ENCODE assay signal across 7 cellular contexts in genomic region chr6:106974337-106974998, GRCh38. TPM values are rescaled to one million over a fixed set of nuclear protein-coding genes. Genes with fewer than 3 reads are reported as not detected.
DNase-seq lines count a peak whose midpoint lies in the region; ATAC-seq, FAIRE-seq and TF ChIP-seq lines count a peak whose summit lies in the region.

CD24 (minus strand) TSS chr6:106974729; CDS start chr6:106974646, 83 bp downstream.

- no peak for FAIRE-seq in urothelium cell line (lab: Jason Lieb, UNC)

- TF ChIP-seq POLR2A in GM10847 (IDR thresholded peaks at IDR 0.05; ENCODE audit: extremely low read depth, insufficient read length): peak; percentile 21

- H3K27me3 Mint-ChIP-seq in activated T-helper 2 cell treated with anti-CD3 and anti-CD28 coated beads, Interferon-gamma antibody, Interleukin-2, Interleukin-4, amounts not matched to agents 10 μg/mL and 5 μg/mL and 100 μg/mL, durations not matched to agents 14 hours and 24 hours and 36 hours (ENCODE audit: low read depth): peaks cover 63% of the 10 kb centered on the region

- DNase-seq in NCI-H2171 treated with DMSO at 0.1 percent for 48 hours (lab: John Stamatoyannopoulos, UW): peak; percentile 73
- no peak for DNase-seq in activated T-helper 2 cell treated with anti-CD3 and anti-CD28 coated beads, Interferon-gamma antibody, Interleukin-2, Interleukin-4, amounts not matched to agents 10 μg/mL and 5 μg/mL and 100 μg/mL, durations not matched to agents 14 hours and 24 hours and 36 hours (ENCODE audit: low spot score)
- peak in 1 of 3 donors; percentile 50 for DNase-seq in right cardiac atrium
- no peak for DNase-seq in skeletal muscle cell (ENCODE audit: low read depth)
- DNase-seq in urothelium cell line (ENCODE audit: low spot score): no peak

- peak within 1 kb of the TSS; percentile 75 for H3K4me3 Mint-ChIP-seq in activated T-helper 2 cell treated with anti-CD3 and anti-CD28 coated beads, Interferon-gamma antibody, Interleukin-2, Interleukin-4, amounts not matched to agents 10 μg/mL and 5 μg/mL and 100 μg/mL, durations not matched to agents 14 hours and 24 hours and 36 hours (ENCODE audit: low read depth)

- peaks cover 2% of the 10 kb centered on the region for H3K27me3 ChIP-seq in right cardiac atrium (ENCODE audit: control insufficient read depth, insufficient read depth)

- H3K4me3 ChIP-seq in right cardiac atrium (ENCODE audit: low read length) (peak within 1 kb of the TSS; percentile 82), skeletal muscle cell (ENCODE audit: low read depth, low read length) (peak within 1 kb of the TSS; percentile 55)

- no peaks in the 10 kb centered on the region for H3K36me3 Mint-ChIP-seq in activated T-helper 2 cell treated with anti-CD3 and anti-CD28 coated beads, Interferon-gamma antibody, Interleukin-2, Interleukin-4, amounts not matched to agents 10 μg/mL and 5 μg/mL and 100 μg/mL, durations not matched to agents 14 hours and 24 hours and 36 hours (ENCODE audit: low read depth)

- no peak within 1 kb of the TSS for H3K27ac Mint-ChIP-seq in activated T-helper 2 cell treated with anti-CD3 and anti-CD28 coated beads, Interferon-gamma antibody, Interleukin-2, Interleukin-4, amounts not matched to agents 10 μg/mL and 5 μg/mL and 100 μg/mL, durations not matched to agents 14 hours and 24 hours and 36 hours

- H3K4me1 Mint-ChIP-seq in activated T-helper 2 cell treated with anti-CD3 and anti-CD28 coated beads, Interferon-gamma antibody, Interleukin-2, Interleukin-4, amounts not matched to agents 10 μg/mL and 5 μg/mL and 100 μg/mL, durations not matched to agents 14 hours and 24 hours and 36 hours (ENCODE audit: low read depth): peaks cover 7% of the 10 kb centered on the region

- peaks cover 4% of the 10 kb centered on the region for H3K4me1 ChIP-seq in right cardiac atrium (ENCODE audit: control insufficient read depth, insufficient read depth, low read length)

- H3K9me3 Mint-ChIP-seq in activated T-helper 2 cell treated with anti-CD3 and anti-CD28 coated beads, Interferon-gamma antibody, Interleukin-2, Interleukin-4, amounts not matched to agents 10 μg/mL and 5 μg/mL and 100 μg/mL, durations not matched to agents 14 hours and 24 hours and 36 hours: no peaks in the 10 kb centered on the region

- intact Hi-C loops in activated T-helper 2 cell treated with anti-CD3 and anti-CD28 coated beads, Interferon-gamma antibody, Interleukin-2, Interleukin-4, amounts not matched to agents 10 μg/mL and 5 μg/mL and 100 μg/mL, durations not matched to agents 14 hours and 24 hours and 36 hours (cut with micrococcal nuclease): loop anchor here (10.0 kb wide), 1 partner anchor 610 kb away; the partner anchor contains the start of gene CRYBG1
- intact Hi-C loops in right cardiac atrium (cut with DNase I): loop anchor here in 3 of 4 donors (10.0 kb wide), 2 partner anchors 530 to 640 kb away; no protein-coding TSS in a partner anchor

- ATAC-seq in HG02571 (IDR thresholded peaks at IDR 0.05; ENCODE audit: unreplicated experiment) (peak; percentile 10), right cardiac atrium (peak; percentile 47 to 50)

- H3K9me3 ChIP-seq in right cardiac atrium (ENCODE audit: control insufficient read depth, low read length): no peaks in the 10 kb centered on the region

- no peak within 1 kb of the TSS for H3K27ac ChIP-seq in right cardiac atrium (ENCODE audit: low read length)

- 1% methylated on average over 73 of the region's 73 CpGs for WGBS in right cardiac atrium

RNA-seq across cellular contexts. Expression of gene CD24, which starts in this region (rescaled TPM):
- total RNA-seq in activated T-helper 2 cell treated with anti-CD3 and anti-CD28 coated beads, Interferon-gamma antibody, Interleukin-2, Interleukin-4, amounts not matched to agents 10 μg/mL and 5 μg/mL and 100 μg/mL, durations not matched to agents 14 hours and 24 hours and 36 hours: 1.5 and 2.0 TPM in 2 replicates
- total RNA-seq in right cardiac atrium: 1 to 10 TPM in 2 of 4 donors, under 1 TPM in 1, not detected in 1; 0.60 to 2.2 (median 1.1) TPM
- 1.2 TPM for polyA plus RNA-seq in right cardiac atrium
